In the genomic region with DNA sequence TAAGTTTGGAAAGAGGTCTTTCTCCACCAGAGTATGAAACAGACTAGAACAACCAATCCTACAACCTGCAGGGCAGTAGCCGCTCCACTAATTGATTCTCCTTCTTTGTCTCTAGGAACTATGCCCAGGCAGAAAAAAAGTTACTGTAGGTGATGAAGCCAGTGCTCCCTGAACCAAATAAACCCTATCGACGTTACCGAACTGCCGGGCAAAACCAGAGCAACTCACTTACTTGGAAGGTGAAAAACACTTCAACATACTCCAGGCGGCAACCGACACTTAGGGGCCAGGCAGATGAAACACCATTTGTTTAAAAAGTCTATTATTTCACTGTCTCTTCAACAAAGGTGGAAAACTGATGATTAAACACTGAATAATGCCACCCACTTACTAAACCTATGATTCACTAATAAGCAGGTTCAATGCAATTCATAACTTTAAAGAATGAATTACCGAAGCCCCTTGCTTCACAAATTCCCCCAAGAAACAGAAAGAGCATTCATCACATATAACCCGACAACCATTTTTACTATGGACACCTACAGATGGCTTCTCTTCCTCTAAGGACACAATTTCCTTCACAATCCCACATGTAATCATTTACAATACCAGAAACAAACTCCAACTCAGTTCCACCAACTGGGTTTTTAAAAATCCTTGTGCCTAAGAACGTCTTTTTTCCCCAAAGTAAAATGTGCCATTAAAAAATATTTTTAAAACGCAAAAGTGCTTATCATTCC, we compare ENCODE assay signal across 8 cellular contexts. TPM values are rescaled to one million over a fixed set of nuclear protein-coding genes. Genes with fewer than 3 reads are reported as not detected.
DNase-seq lines count a peak whose midpoint lies in the region; ATAC-seq and TF ChIP-seq lines count a peak whose summit lies in the region.

No MANE protein-coding gene starts in this region.

- ATAC-seq in psoas muscle (no peak), GM21723 (IDR thresholded peaks at IDR 0.05; ENCODE audit: unreplicated experiment) (no peak)

- peak overlapping the region; percentile 11 for H3K9ac ChIP-seq in HUES48 (ENCODE audit: low read depth, low read length)

- no peaks in the 10 kb centered on the region for H3K27me3 ChIP-seq in AG04450 (ENCODE audit: control insufficient read depth, insufficient read depth, low read length)
- H3K27me3 ChIP-seq in HUES48 (ENCODE audit: control insufficient read depth, insufficient read depth, low read length): peaks cover 36% of the 10 kb centered on the region
- no peaks in the 10 kb centered on the region for H3K27me3 ChIP-seq in psoas muscle (ENCODE audit: insufficient read depth in 3 of 3, low read length in 2 of 3)

- H3K9me3 ChIP-seq in AG04450 (ENCODE audit: control insufficient read depth, insufficient read depth, low read length) (no peaks in the 10 kb centered on the region), HUES48 (ENCODE audit: control insufficient read depth, insufficient read depth, low read length) (no peaks in the 10 kb centered on the region), psoas muscle (no peaks in the 10 kb centered on the region)

- DNase-seq in AG04450 (ENCODE audit: low read depth, low spot score) (no peak), fibroblast of pulmonary artery (ENCODE audit: low read depth) (peak; percentile 24), psoas muscle (peak in 1 of 2 donors; percentile 10), AG08395 (ENCODE audit: low spot score) (no peak), NCI-H774 (lab: John Stamatoyannopoulos, UW) (no peak)
- DNase-seq in activated CD8-positive, alpha-beta memory T cell treated with anti-CD3 and anti-CD28 coated beads for 4 hours (ENCODE audit: low read depth in 2 of 2): peak; percentile 4 to 21

- CTCF ChIA-PET in AG04450 (lab: Charles Lee): no interaction called here

- H3K36me3 ChIP-seq in HUES48 (ENCODE audit: control insufficient read depth, insufficient read depth, low read length): no peaks in the 10 kb centered on the region
- no peaks in the 10 kb centered on the region for H3K36me3 ChIP-seq in psoas muscle (ENCODE audit: insufficient read depth in 1 of 2, low read depth in 1 of 2)

- POLR2A ChIA-PET in AG04450 (lab: Yijun Ruan, JAX): no interaction called here

- 2 to 9% (median 5%) methylated on average over 11 of the region's 11 CpGs for WGBS in psoas muscle, 3 donors

- TF ChIP-seq CTCF in AG04450 (IDR thresholded peaks at IDR 0.05; ENCODE audit: low read depth, low read length): no peak
- no peak for TF ChIP-seq CTCF in fibroblast of pulmonary artery (IDR thresholded peaks at IDR 0.05; ENCODE audit: low read length, missing control alignments)
- no peak for TF ChIP-seq CTCF in psoas muscle (IDR thresholded peaks at IDR 0.05)

- peak overlapping the region; percentile 81 for H3K4me3 ChIP-seq in AG04450 (ENCODE audit: low read depth, low read length)
- H3K4me3 ChIP-seq in HUES48 (ENCODE audit: low read depth, low read length): peak overlapping the region; percentile 74
- peak overlapping the region; percentile 76 for H3K4me3 ChIP-seq in fibroblast of pulmonary artery (replicated peaks; ENCODE audit: low read depth, low read length)
- peak overlapping the region; percentile 83 for H3K4me3 ChIP-seq in psoas muscle

- H3K27ac ChIP-seq in AG04450 (ENCODE audit: low read depth, low read length) (no peak overlapping the region), HUES48 (ENCODE audit: low read depth, low read length) (no peak overlapping the region), psoas muscle (peak overlapping the region; percentile 98)

- intact Hi-C loops in psoas muscle (cut with DNase I): loop anchor here (2.0 to 10.0 kb wide), 3 partner anchors 102 to 419 kb away; no protein-coding TSS in a partner anchor

- H3K4me1 ChIP-seq in HUES48 (ENCODE audit: control insufficient read depth, insufficient read depth, low read length): peaks cover 56% of the 10 kb centered on the region
- peaks cover 52% of the 10 kb centered on the region for H3K4me1 ChIP-seq in psoas muscle

RNA-seq across cellular contexts. Expression of a gene that starts 1.5 kb away (rescaled TPM):
- polyA plus RNA-seq in AG04450 (2011; rRNA removed) (18.7 and 22.6 TPM in 2 replicates), psoas muscle (10 to 100 TPM; 12.1 to 30.3 (median 14.6) TPM)
- polyA minus RNA-seq in AG04450 (2011; rRNA and poly(A)+ RNA removed): 32.6 and 63.7 TPM in 2 replicates
- total RNA-seq in psoas muscle: 100 to 1,000 TPM in 1 of 4 donors, 10 to 100 TPM in 3; 42.8 to 137 (median 58.9) TPM

Comparison
In these comparisons a context has a peak if more than half of its experiments do, and no peak if none do; other contexts are left out.
1. DNase-seq: peak in activated CD8-positive, alpha-beta memory T cell treated with anti-CD3 and anti-CD28 coated beads for 4 hours (2 of 2) and fibroblast of pulmonary artery (single experiment); none in AG04450 (single experiment), AG08395 (single experiment) and NCI-H774 (single experiment).
2. Peak in every context shown above with its lines, with median percentiles within 50 percentile points of each other: H3K4me3 ChIP-seq.